In the genomic region with DNA sequence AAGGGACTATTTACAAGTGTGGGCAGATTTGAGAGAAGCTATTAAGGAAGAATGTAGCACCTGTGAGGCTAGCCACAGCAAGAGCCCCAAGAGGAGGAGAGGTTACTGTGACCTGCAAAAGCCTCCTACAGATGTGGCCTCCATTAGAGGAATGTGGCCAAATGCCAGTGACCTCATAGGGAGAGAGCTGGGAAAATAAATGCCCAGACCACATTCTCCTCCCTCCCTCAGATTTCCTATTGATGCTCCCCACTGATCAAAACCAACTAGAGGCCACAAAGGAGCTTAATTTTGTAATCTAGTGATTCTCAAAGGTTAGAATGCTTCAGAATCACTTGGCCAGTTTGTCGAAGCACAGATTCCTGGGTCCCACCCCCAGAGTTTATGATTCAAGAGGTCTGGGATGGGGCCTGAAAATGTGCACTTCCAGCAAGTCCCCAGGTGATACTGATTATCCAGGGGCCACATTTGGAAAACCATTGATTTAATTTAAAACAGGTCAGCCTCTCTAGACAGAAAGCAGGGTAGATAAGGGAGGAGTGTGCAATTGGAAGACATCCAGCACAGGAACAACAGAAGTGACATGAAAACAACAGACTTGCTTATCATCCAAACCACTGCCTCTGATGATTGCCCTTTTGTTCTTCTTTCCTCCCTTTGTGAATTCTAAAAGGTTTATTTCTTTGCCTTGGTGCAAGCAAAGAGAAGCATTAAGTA, we compare ENCODE assay signal across 10 cellular contexts.
DNase-seq lines count a peak whose midpoint lies in the region; ATAC-seq and TF ChIP-seq lines count a peak whose summit lies in the region.
"Had no signal": no experiment of that assay in that cellular context is flagged by ENCODE, and none has a peak within 500 bp of the region (broad histone marks: within the 10 kb centered on the region; RNA-seq: fewer than 3 reads in every experiment).

No MANE protein-coding gene starts in this region.

- no peak overlapping the region for H2BK20ac ChIP-seq in IMR-90 (ENCODE audit: low read depth, low read length)

- POLR2A ChIA-PET in IMR-90 (lab: Charles Lee; ENCODE audit: unreplicated experiment), result no interaction called here

- dilution Hi-C loops in IMR-90 (cut with HindIII; ENCODE audit: low sequenced_read_pairs, unreplicated experiment), result no loop called here

- H4K5ac ChIP-seq in IMR-90 (ENCODE audit: low read depth, low read length), result no peak overlapping the region

- peak; percentile 51 for DNase-seq in BE2C
- DNase-seq in IMR-90, result peak; percentile 31
- DNase-seq in adipocyte (ENCODE audit: low read depth), result peak; percentile 3
- peak; percentile 32 for DNase-seq in iris pigment epithelial cell (ENCODE audit: low read depth)
- DNase-seq in COLO668 (lab: John Stamatoyannopoulos, UW; ENCODE audit: unreplicated experiment), result no peak
- DNase-seq in spleen, result no peak
- DNase-seq in NCI-H510A treated with DMSO at 0.1 percent for 48 hours (lab: John Stamatoyannopoulos, UW), result no peak
- no peak for DNase-seq in HuH-7 (ENCODE audit: low spot score)
- DNase-seq: erythroblast; stimulated activated CD4-positive, alpha-beta T cell treated with anti-CD3 and anti-CD28 coated beads, Interleukin-4, amount 100 ng/mL, for 1 hour had no signal

- H4K91ac ChIP-seq in IMR-90 (ENCODE audit: insufficient read depth, low read depth, low read length), result no peak overlapping the region

- BruUV-seq in IMR-90 (replicated peaks; lab: Mats Ljungman, UMichigan), result no TSS peak

- H3K4me1 ChIP-seq in BE2C, result peaks cover 7% of the 10 kb centered on the region
- H3K4me1 ChIP-seq in IMR-90 (ENCODE audit: control insufficient read depth, insufficient read depth, low read length), result no peaks in the 10 kb centered on the region
- H3K4me1 ChIP-seq in adipocyte (ENCODE audit: control insufficient read depth, insufficient read depth, low read length), result no peaks in the 10 kb centered on the region
- H3K4me1 ChIP-seq in spleen, result peaks cover 0 to 7% (median 4%) of the 10 kb centered on the region in 6 donors

- in situ Hi-C loops in IMR-90 (cut with MboI; ENCODE audit: low sequenced_read_pairs), result no loop called here

- TF ChIP-seq POLR2A in IMR-90 (IDR thresholded peaks at IDR 0.05; ENCODE audit: low read depth, low read length), result no peak
- TF ChIP-seq POLR2A in spleen (IDR thresholded peaks at IDR 0.05), result no peak

- WGBS in IMR-90 (ENCODE audit: extremely low coverage in 2 of 2, insufficient read length in 1 of 2), 2 experiments, result no CpG with 5 or more reads among the region's 1 CpG
- WGBS in spleen, 5 donors, result 75 to 87% (median 85%) methylated on average over 1 of the region's 1 CpG

- H3K79me1 ChIP-seq in IMR-90 (ENCODE audit: low read depth in 1 of 2, low read length in 2 of 2), result no peaks in the 10 kb centered on the region

- H3K4me3 ChIP-seq in BE2C (ENCODE audit: low read depth, low read length) (no peak overlapping the region), IMR-90 (ENCODE audit: insufficient read depth, low read depth, low read length) (no peak overlapping the region), adipocyte (ENCODE audit: low read length) (no peak overlapping the region), spleen (no peak overlapping the region)

- H3K36me3 ChIP-seq in BE2C (no peaks in the 10 kb centered on the region), IMR-90 (ENCODE audit: control insufficient read depth, insufficient read depth, low read length) (no peaks in the 10 kb centered on the region), adipocyte (ENCODE audit: control insufficient read depth, insufficient read depth, low read length, severe bottlenecking) (no peaks in the 10 kb centered on the region), spleen (no peaks in the 10 kb centered on the region)

- no peak for TF ChIP-seq RAD21 in IMR-90 (IDR thresholded peaks at IDR 0.05; ENCODE audit: low read length)

- TF ChIP-seq CTCF in BE2C (IDR thresholded peaks at IDR 0.05; ENCODE audit: low read depth, low read length) (no peak), IMR-90 (conservative IDR thresholded peaks at IDR 0.05; ENCODE audit: low read depth, low read length) (no peak), spleen (IDR thresholded peaks at IDR 0.05 in 8 of 11, conservative IDR thresholded peaks at IDR 0.05 in 3 of 11) (no peak)

- H4K20me1 ChIP-seq in IMR-90 (ENCODE audit: insufficient read depth, low read length), result no peaks in the 10 kb centered on the region

- H2BK15ac ChIP-seq in IMR-90 (ENCODE audit: low read depth, low read length), result no peak overlapping the region

- no peak overlapping the region for H3K56ac ChIP-seq in IMR-90 (ENCODE audit: extremely low read depth, insufficient read depth, low read length)

- no peak overlapping the region for H4K8ac ChIP-seq in IMR-90 (ENCODE audit: low read depth in 2 of 2, low read length in 2 of 2)

- no peak overlapping the region for H2BK5ac ChIP-seq in IMR-90 (ENCODE audit: low read depth, low read length, poor library complexity, severe bottlenecking)

- no peak overlapping the region for H2AK9ac ChIP-seq in IMR-90 (replicated peaks; ENCODE audit: low read depth, low read length, poor library complexity)

- H3K4me2 ChIP-seq in IMR-90 (ENCODE audit: low read depth, low read length), result no peak overlapping the region

- H3K9me3 ChIP-seq in BE2C (no peaks in the 10 kb centered on the region), IMR-90 (ENCODE audit: control insufficient read depth, insufficient read depth, low read length) (no peaks in the 10 kb centered on the region), adipocyte (ENCODE audit: control insufficient read depth, low read length) (no peaks in the 10 kb centered on the region), spleen (no peaks in the 10 kb centered on the region)

- ATAC-seq in IMR-90 (ENCODE audit: low read depth), result no peak

- H3K18ac ChIP-seq in IMR-90 (ENCODE audit: low read depth, low read length), result no peak overlapping the region

- no peak overlapping the region for H2BK120ac ChIP-seq in IMR-90 (ENCODE audit: low read depth, low read length)

- no peak overlapping the region for H3K23ac ChIP-seq in IMR-90 (ENCODE audit: low read depth, low read length)

- H3K9ac ChIP-seq in IMR-90 (ENCODE audit: low read depth, low read length), result no peak overlapping the region
- no peak overlapping the region for H3K9ac ChIP-seq in adipocyte (ENCODE audit: low read length)

- H3K9me1 ChIP-seq in IMR-90 (ENCODE audit: insufficient read depth, low read length), result no peaks in the 10 kb centered on the region

- H2AFZ ChIP-seq in IMR-90 (replicated peaks; ENCODE audit: low read length, poor library complexity), result no peak overlapping the region

- H3K14ac ChIP-seq in IMR-90 (replicated peaks; ENCODE audit: low read depth, low read length), result no peak overlapping the region

- H3K27me3 ChIP-seq in BE2C, result no peaks in the 10 kb centered on the region
- no peaks in the 10 kb centered on the region for H3K27me3 ChIP-seq in IMR-90 (ENCODE audit: control insufficient read depth, insufficient read depth, low read length)
- no peaks in the 10 kb centered on the region for H3K27me3 ChIP-seq in adipocyte (replicated peaks; ENCODE audit: control insufficient read depth, insufficient read depth, low read length)
- no peaks in the 10 kb centered on the region for H3K27me3 ChIP-seq in spleen (replicated peaks in 1 of 7)

- H2AK5ac ChIP-seq in IMR-90 (ENCODE audit: low read depth, low read length), result no peak overlapping the region

- CTCF ChIA-PET in IMR-90 (lab: Yijun Ruan, JAX), result no interaction called here

- H3K27ac ChIP-seq in IMR-90 (ENCODE audit: insufficient read depth, low read length) (no peak overlapping the region), spleen (no peak overlapping the region)

- intact Hi-C loops in IMR-90 (cut with micrococcal nuclease), result no loop called here
- intact Hi-C loops in spleen (cut with DNase I; ENCODE audit: low total_unique reads), result no loop called here

- H3K4ac ChIP-seq in IMR-90 (ENCODE audit: low read depth, low read length), result no peak overlapping the region

TF ChIP-seq in IMR-90, 13 proteins besides CTCF, POLR2A, EP300 and RAD21:
- TF ChIP-seq RFX5 (IDR thresholded peaks at IDR 0.05; ENCODE audit: low read depth, low read length) (no peak), CEBPB (IDR thresholded peaks at IDR 0.05; ENCODE audit: low read depth, low read length) (no peak), MAFK (IDR thresholded peaks at IDR 0.05; ENCODE audit: low read depth, low read length) (no peak), BHLHE40 (IDR thresholded peaks at IDR 0.05; ENCODE audit: low read depth, low read length) (no peak), MAZ (IDR thresholded peaks at IDR 0.05; ENCODE audit: borderline replicate concordance, low read depth, low read length) (no peak), NFE2L2 (IDR thresholded peaks at IDR 0.05; ENCODE audit: low read depth, low read length) (no peak), CHD1 (IDR thresholded peaks at IDR 0.05; ENCODE audit: low read depth, low read length) (no peak), MXI1 (IDR thresholded peaks at IDR 0.05; ENCODE audit: borderline replicate concordance, low read depth, low read length) (no peak), RCOR1 (IDR thresholded peaks at IDR 0.05; ENCODE audit: insufficient replicate concordance, low read length) (no peak), FOS (IDR thresholded peaks at IDR 0.05; ENCODE audit: low read depth, low read length) (no peak), SMC3 (IDR thresholded peaks at IDR 0.05; ENCODE audit: low read depth, low read length) (no peak)
- TF ChIP-seq, protein P1, sequence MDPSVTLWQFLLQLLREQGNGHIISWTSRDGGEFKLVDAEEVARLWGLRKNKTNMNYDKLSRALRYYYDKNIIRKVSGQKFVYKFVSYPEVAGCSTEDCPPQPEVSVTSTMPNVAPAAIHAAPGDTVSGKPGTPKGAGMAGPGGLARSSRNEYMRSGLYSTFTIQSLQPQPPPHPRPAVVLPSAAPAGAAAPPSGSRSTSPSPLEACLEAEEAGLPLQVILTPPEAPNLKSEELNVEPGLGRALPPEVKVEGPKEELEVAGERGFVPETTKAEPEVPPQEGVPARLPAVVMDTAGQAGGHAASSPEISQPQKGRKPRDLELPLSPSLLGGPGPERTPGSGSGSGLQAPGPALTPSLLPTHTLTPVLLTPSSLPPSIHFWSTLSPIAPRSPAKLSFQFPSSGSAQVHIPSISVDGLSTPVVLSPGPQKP (IDR thresholded peaks at IDR 0.05; ENCODE audit: borderline replicate concordance, low read depth, low read length), result no peak
- TF ChIP-seq, protein P2, sequence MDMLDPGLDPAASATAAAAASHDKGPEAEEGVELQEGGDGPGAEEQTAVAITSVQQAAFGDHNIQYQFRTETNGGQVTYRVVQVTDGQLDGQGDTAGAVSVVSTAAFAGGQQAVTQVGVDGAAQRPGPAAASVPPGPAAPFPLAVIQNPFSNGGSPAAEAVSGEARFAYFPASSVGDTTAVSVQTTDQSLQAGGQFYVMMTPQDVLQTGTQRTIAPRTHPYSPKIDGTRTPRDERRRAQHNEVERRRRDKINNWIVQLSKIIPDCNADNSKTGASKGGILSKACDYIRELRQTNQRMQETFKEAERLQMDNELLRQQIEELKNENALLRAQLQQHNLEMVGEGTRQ (IDR thresholded peaks at IDR 0.05; ENCODE audit: low read depth, low read length), result no peak

Comparison
In these comparisons a context has a peak if more than half of its experiments do, and no peak if none do; other contexts are left out.
1. DNase-seq: peak in BE2C (single experiment), IMR-90 (single experiment), adipocyte (single experiment) and iris pigment epithelial cell (single experiment); none in COLO668 (single experiment), spleen (single experiment), NCI-H510A treated with DMSO at 0.1 percent for 48 hours (single experiment) and HuH-7 (single experiment).